In the genomic region with DNA sequence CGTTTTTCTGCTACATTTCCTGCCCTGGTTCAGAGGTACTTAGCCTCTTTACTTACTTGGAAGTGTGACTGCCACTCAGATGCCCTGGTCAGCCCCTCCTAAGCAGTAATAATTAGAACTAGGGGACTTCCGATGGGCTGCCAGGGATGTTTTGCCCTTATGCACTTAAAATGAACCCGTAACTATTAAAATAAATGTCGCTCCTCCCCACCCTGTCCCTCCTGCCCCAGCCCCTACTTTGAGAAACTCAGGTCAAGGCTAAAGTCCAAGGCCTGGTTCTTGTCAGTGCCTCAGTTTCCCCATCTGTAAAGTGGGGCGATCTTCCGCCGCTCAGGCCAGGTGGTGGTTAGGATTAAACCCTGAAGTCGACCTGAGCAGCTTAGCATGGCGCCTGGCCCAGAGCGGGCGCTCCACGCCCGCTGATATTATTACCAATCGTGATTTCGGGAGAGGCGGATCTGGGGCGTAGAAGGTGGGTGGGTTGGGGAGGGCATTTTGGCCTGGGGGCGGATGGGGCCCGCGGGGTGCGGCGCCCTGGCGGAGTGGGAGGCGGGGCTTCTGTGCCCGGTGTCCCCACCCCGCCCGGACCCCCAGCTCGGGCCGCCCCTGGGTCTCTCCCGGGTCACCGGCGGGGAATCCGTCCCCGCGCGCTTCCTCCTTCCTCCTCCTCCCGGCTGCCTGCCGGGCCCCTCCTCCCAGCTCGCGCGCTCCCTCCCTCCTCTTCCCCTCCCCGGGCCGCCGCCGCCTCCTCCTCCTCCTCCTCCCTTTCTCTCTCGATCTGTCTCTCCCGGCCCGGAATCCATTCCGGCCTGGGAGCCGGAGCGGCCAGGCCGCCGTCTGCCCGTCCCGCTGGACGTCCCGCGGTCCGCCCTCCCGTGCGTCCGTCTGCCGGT, we compare ENCODE assay signal across 8 cellular contexts. TPM values are rescaled to one million over a fixed set of nuclear protein-coding genes. Genes with fewer than 3 reads are reported as not detected.
A peak's percentile ranks its signal among the peaks of the same experiment; 100 is the strongest.
DNase-seq lines count a peak whose midpoint lies in the region; ATAC-seq and TF ChIP-seq lines count a peak whose summit lies in the region.

A gene (plus strand): TSS at position 802 of the 893 bp plus-strand sequence. CDS start 38,014 bp downstream, outside the sequence.

- in situ Hi-C loops in astrocyte of the cerebellum (cut with HindIII; ENCODE audit: low sequenced_read_pairs), result no loop called here

- TF ChIP-seq CTCF in GM12875 (IDR thresholded peaks at IDR 0.05; ENCODE audit: borderline replicate concordance, insufficient read depth, low read depth, low read length), result no peak
- TF ChIP-seq CTCF in astrocyte of the cerebellum (IDR thresholded peaks at IDR 0.05; ENCODE audit: low read depth, low read length, missing control alignments), result no peak

- DNase-seq in Jurkat, Clone E6-1 (ENCODE audit: low read depth, low spot score), result no peak
- DNase-seq in SW480 (ENCODE audit: low spot score) (peak; percentile 74), astrocyte of the cerebellum (ENCODE audit: low read depth) (peak; percentile 16), hepatic stellate cell (ENCODE audit: low spot score) (peak; percentile 85), putamen (ENCODE audit: low spot score) (peak; percentile 59), NCI-H2107 (lab: John Stamatoyannopoulos, UW) (no peak)

- no peak for ATAC-seq in HG03571 (IDR thresholded peaks at IDR 0.05; ENCODE audit: unreplicated experiment)

- H3K4me3 ChIP-seq in GM12875 (ENCODE audit: low read depth, low read length) (peak within 1 kb of the TSS; percentile 56), astrocyte of the cerebellum (ENCODE audit: low read depth, low read length) (peak within 1 kb of the TSS; percentile 52)
- H3K4me3 ChIP-seq in Jurkat, Clone E6-1 (ENCODE audit: low read length), result peak within 1 kb of the TSS; percentile 66

RNA-seq across cellular contexts. Expression of the gene that starts here (rescaled TPM):
- polyA plus RNA-seq in Jurkat, Clone E6-1 (2012; ENCODE audit: insufficient read depth, insufficient read length), result 10.8 TPM

Comparison
In these comparisons a context has a peak if more than half of its experiments do, and no peak if none do; other contexts are left out.
1. DNase-seq: peak in SW480 (single experiment), astrocyte of the cerebellum (single experiment), hepatic stellate cell (single experiment) and putamen (single experiment); none in Jurkat, Clone E6-1 (single experiment) and NCI-H2107 (single experiment).
2. Peak in every context shown above with its lines, with median percentiles within 50 percentile points of each other: H3K4me3 ChIP-seq.